14 cellular contexts compared by ENCODE assay signal in genomic region chr3:119861681-119862080, GRCh38.
DNase-seq lines count a peak whose midpoint lies in the region; ATAC-seq and TF ChIP-seq lines count a peak whose summit lies in the region.
"Had no signal": no experiment of that assay in that cellular context is flagged by ENCODE, and none has a peak within 500 bp of the region (broad histone marks: within the 10 kb centered on the region; RNA-seq: fewer than 3 reads in every experiment).

No MANE protein-coding gene starts in this region.

- H3K56ac ChIP-seq in IMR-90 (ENCODE audit: extremely low read depth, insufficient read depth, low read length), result no peak overlapping the region

- no peaks in the 10 kb centered on the region for H3K9me1 ChIP-seq in IMR-90 (ENCODE audit: insufficient read depth, low read length)

- H3K18ac ChIP-seq in IMR-90 (ENCODE audit: low read depth, low read length), result no peak overlapping the region

- H3K36me3 ChIP-seq in IMR-90 (ENCODE audit: control insufficient read depth, insufficient read depth, low read length), result peaks cover 9% of the 10 kb centered on the region
- H3K36me3 ChIP-seq in smooth muscle cell (ENCODE audit: low read depth), result peaks cover 31% of the 10 kb centered on the region

- H3K4me3 ChIP-seq in IMR-90 (ENCODE audit: insufficient read depth, low read depth, low read length) (no peak overlapping the region), smooth muscle cell (no peak overlapping the region)
- H3K4me3 ChIP-seq: GM23338 had no signal

- H3K4ac ChIP-seq in IMR-90 (ENCODE audit: low read depth, low read length), result no peak overlapping the region

- peaks cover 55% of the 10 kb centered on the region for H3K36me3 Mint-ChIP-seq in progenitor cell of endocrine pancreas (ENCODE audit: insufficient read depth)
- peaks cover 63% of the 10 kb centered on the region for H3K36me3 Mint-ChIP-seq in activated naive CD8-positive, alpha-beta T cell treated with anti-CD3 and anti-CD28 coated beads for 36 hours

- peaks cover 5% of the 10 kb centered on the region for H3K79me2 ChIP-seq in smooth muscle cell (ENCODE audit: low read depth)

- H4K20me1 ChIP-seq in IMR-90 (ENCODE audit: insufficient read depth, low read length), result no peaks in the 10 kb centered on the region
- peaks cover 3% of the 10 kb centered on the region for H4K20me1 ChIP-seq in smooth muscle cell (ENCODE audit: low read depth)

- no peak overlapping the region for H2BK15ac ChIP-seq in IMR-90 (ENCODE audit: low read depth, low read length)

- TF ChIP-seq CTCF in IMR-90 (conservative IDR thresholded peaks at IDR 0.05; ENCODE audit: low read depth, low read length), result no peak
- no peak for TF ChIP-seq CTCF in progenitor cell of endocrine pancreas (IDR thresholded peaks at IDR 0.05; ENCODE audit: unreplicated experiment)
- no peak for TF ChIP-seq CTCF in smooth muscle cell (IDR thresholded peaks at IDR 0.05; ENCODE audit: borderline replicate concordance, insufficient read depth, poor library complexity, severe bottlenecking)

- DNase-seq in IMR-90 (peak; percentile 10), amniotic epithelial cell (ENCODE audit: low read depth) (peak; percentile 82), progenitor cell of endocrine pancreas (ENCODE audit: low spot score, unreplicated experiment) (no peak), DMS153 (lab: John Stamatoyannopoulos, UW) (no peak), smooth muscle cell (lab: John Stamatoyannopoulos, UW; ENCODE audit: unreplicated experiment) (no peak)
- DNase-seq in activated naive CD8-positive, alpha-beta T cell treated with anti-CD3 and anti-CD28 coated beads for 36 hours, result no peak
- DNase-seq: C1 segment of cervical spinal cord; Calu3; CD4-positive, alpha-beta memory T cell; COR-L47; DND-41; H9 had no signal

- no peak overlapping the region for H3K4me3 Mint-ChIP-seq in progenitor cell of endocrine pancreas (ENCODE audit: low read depth)
- H3K4me3 Mint-ChIP-seq in activated naive CD8-positive, alpha-beta T cell treated with anti-CD3 and anti-CD28 coated beads for 36 hours, result no peak overlapping the region
- H3K4me3 Mint-ChIP-seq: CD4-positive, alpha-beta memory T cell; GM23338; H9 had no signal

- H2BK20ac ChIP-seq in IMR-90 (ENCODE audit: low read depth, low read length), result no peak overlapping the region

- peaks cover 16% of the 10 kb centered on the region for H3K9me3 Mint-ChIP-seq in progenitor cell of endocrine pancreas (ENCODE audit: low read depth)
- H3K9me3 Mint-ChIP-seq in activated naive CD8-positive, alpha-beta T cell treated with anti-CD3 and anti-CD28 coated beads for 36 hours, result peaks cover 10% of the 10 kb centered on the region
- H3K9me3 Mint-ChIP-seq: GM23338 had no signal

- peaks cover 7% of the 10 kb centered on the region for H3K4me1 Mint-ChIP-seq in progenitor cell of endocrine pancreas (ENCODE audit: low read depth)
- H3K4me1 Mint-ChIP-seq in activated naive CD8-positive, alpha-beta T cell treated with anti-CD3 and anti-CD28 coated beads for 36 hours, result peaks cover 10% of the 10 kb centered on the region
- H3K4me1 Mint-ChIP-seq: GM23338, H9 had no signal

- H2BK120ac ChIP-seq in IMR-90 (ENCODE audit: low read depth, low read length), result no peak overlapping the region

- POLR2A ChIA-PET in IMR-90 (lab: Charles Lee; ENCODE audit: unreplicated experiment), result no interaction called here

- peaks cover 6% of the 10 kb centered on the region for H3K9me3 ChIP-seq in IMR-90 (ENCODE audit: control insufficient read depth, insufficient read depth, low read length)
- H3K9me3 ChIP-seq in smooth muscle cell (replicated peaks; ENCODE audit: low read depth), result peaks cover 5% of the 10 kb centered on the region

- H3K9ac ChIP-seq in IMR-90 (ENCODE audit: low read depth, low read length), result no peak overlapping the region
- no peak overlapping the region for H3K9ac ChIP-seq in smooth muscle cell (ENCODE audit: low read depth)

- dilution Hi-C loops in IMR-90 (cut with HindIII; ENCODE audit: low sequenced_read_pairs, unreplicated experiment), result no loop called here

- H2BK5ac ChIP-seq in IMR-90 (ENCODE audit: low read depth, low read length, poor library complexity, severe bottlenecking), result no peak overlapping the region

- no peak overlapping the region for H3K27ac ChIP-seq in IMR-90 (ENCODE audit: insufficient read depth, low read length)
- H3K27ac ChIP-seq in smooth muscle cell (ENCODE audit: low read depth), result no peak overlapping the region

- no peak overlapping the region for H2AK9ac ChIP-seq in IMR-90 (replicated peaks; ENCODE audit: low read depth, low read length, poor library complexity)

- TF ChIP-seq POLR2A in IMR-90 (IDR thresholded peaks at IDR 0.05; ENCODE audit: low read depth, low read length), result no peak

- no peak overlapping the region for H3K23ac ChIP-seq in IMR-90 (ENCODE audit: low read depth, low read length)

- H3K4me2 ChIP-seq in IMR-90 (ENCODE audit: low read depth, low read length) (no peak overlapping the region), smooth muscle cell (no peak overlapping the region)
- H3K4me2 ChIP-seq: GM23338 had no signal

- 88% methylated on average over 2 of the region's 2 CpGs; no CpG with 5 or more reads in 1 of the 2 experiments for WGBS in IMR-90 (ENCODE audit: extremely low coverage in 2 of 2, insufficient read length in 1 of 2), 2 experiments
- 97% methylated on average over 2 of the region's 2 CpGs for WGBS in smooth muscle cell (ENCODE audit: low lambda C conversion rate)

- no peaks in the 10 kb centered on the region for H3K27me3 ChIP-seq in IMR-90 (ENCODE audit: control insufficient read depth, insufficient read depth, low read length)
- H3K27me3 ChIP-seq in smooth muscle cell (ENCODE audit: low read depth), result no peaks in the 10 kb centered on the region

- in situ Hi-C loops in IMR-90 (cut with MboI; ENCODE audit: low sequenced_read_pairs), result no loop called here

- H3K4me1 ChIP-seq in IMR-90 (ENCODE audit: control insufficient read depth, insufficient read depth, low read length), result peaks cover 2% of the 10 kb centered on the region; the same call in 1 of the 2 replicates
- no peaks in the 10 kb centered on the region for H3K4me1 ChIP-seq in smooth muscle cell (ENCODE audit: low read depth)

- H4K5ac ChIP-seq in IMR-90 (ENCODE audit: low read depth, low read length), result no peak overlapping the region

- peaks cover 3 to 14% of the 10 kb centered on the region in 2 experiments; a peak in 3 of 4 replicates for H3K79me1 ChIP-seq in IMR-90 (ENCODE audit: low read depth in 1 of 2, low read length in 2 of 2)

- CTCF ChIA-PET in IMR-90 (lab: Yijun Ruan, JAX), result no interaction called here

- no peaks in the 10 kb centered on the region for H3F3A ChIP-seq in smooth muscle cell (ENCODE audit: low read depth)

- H3K27ac Mint-ChIP-seq in progenitor cell of endocrine pancreas, result peak overlapping the region; percentile 56
- H3K27ac Mint-ChIP-seq in activated naive CD8-positive, alpha-beta T cell treated with anti-CD3 and anti-CD28 coated beads for 36 hours, result no peak overlapping the region
- H3K27ac Mint-ChIP-seq: GM23338, H9 had no signal

- no peak overlapping the region for H4K91ac ChIP-seq in IMR-90 (ENCODE audit: insufficient read depth, low read depth, low read length)

- H2AK5ac ChIP-seq in IMR-90 (ENCODE audit: low read depth, low read length), result no peak overlapping the region

- H3K14ac ChIP-seq in IMR-90 (replicated peaks; ENCODE audit: low read depth, low read length), result no peak overlapping the region

- intact Hi-C loops in IMR-90 (cut with micrococcal nuclease), result no loop called here

- ATAC-seq in IMR-90 (ENCODE audit: low read depth), result no peak
- ATAC-seq: GM23338, HCT116 had no signal

- no peak for TF ChIP-seq RAD21 in IMR-90 (IDR thresholded peaks at IDR 0.05; ENCODE audit: low read length)

- no TSS peak for BruUV-seq in IMR-90 (replicated peaks; lab: Mats Ljungman, UMichigan)

- no peaks in the 10 kb centered on the region for H3K27me3 Mint-ChIP-seq in progenitor cell of endocrine pancreas
- H3K27me3 Mint-ChIP-seq in activated naive CD8-positive, alpha-beta T cell treated with anti-CD3 and anti-CD28 coated beads for 36 hours, result no peaks in the 10 kb centered on the region
- H3K27me3 Mint-ChIP-seq: CD4-positive, alpha-beta memory T cell had no signal

- no peak overlapping the region for H2AFZ ChIP-seq in IMR-90 (replicated peaks; ENCODE audit: low read length, poor library complexity)
- H2AFZ ChIP-seq in smooth muscle cell (ENCODE audit: low read depth), result no peak overlapping the region
- H2AFZ ChIP-seq: GM23338 had no signal

- H4K8ac ChIP-seq in IMR-90 (ENCODE audit: low read depth in 2 of 2, low read length in 2 of 2), result no peak overlapping the region

TF ChIP-seq in IMR-90, 13 proteins besides CTCF, POLR2A, EP300 and RAD21 (continues in another document):
- TF ChIP-seq BHLHE40 (IDR thresholded peaks at IDR 0.05; ENCODE audit: low read depth, low read length) (no peak), CEBPB (IDR thresholded peaks at IDR 0.05; ENCODE audit: low read depth, low read length) (no peak), CHD1 (IDR thresholded peaks at IDR 0.05; ENCODE audit: low read depth, low read length) (no peak), RCOR1 (IDR thresholded peaks at IDR 0.05; ENCODE audit: insufficient replicate concordance, low read length) (no peak), MAZ (IDR thresholded peaks at IDR 0.05; ENCODE audit: borderline replicate concordance, low read depth, low read length) (no peak), SMC3 (IDR thresholded peaks at IDR 0.05; ENCODE audit: low read depth, low read length) (no peak), MXI1 (IDR thresholded peaks at IDR 0.05; ENCODE audit: borderline replicate concordance, low read depth, low read length) (no peak), MAFK (IDR thresholded peaks at IDR 0.05; ENCODE audit: low read depth, low read length) (no peak), USF2 (IDR thresholded peaks at IDR 0.05; ENCODE audit: low read depth, low read length) (no peak), FOS (IDR thresholded peaks at IDR 0.05; ENCODE audit: low read depth, low read length) (no peak)
- TF ChIP-seq, protein P1, sequence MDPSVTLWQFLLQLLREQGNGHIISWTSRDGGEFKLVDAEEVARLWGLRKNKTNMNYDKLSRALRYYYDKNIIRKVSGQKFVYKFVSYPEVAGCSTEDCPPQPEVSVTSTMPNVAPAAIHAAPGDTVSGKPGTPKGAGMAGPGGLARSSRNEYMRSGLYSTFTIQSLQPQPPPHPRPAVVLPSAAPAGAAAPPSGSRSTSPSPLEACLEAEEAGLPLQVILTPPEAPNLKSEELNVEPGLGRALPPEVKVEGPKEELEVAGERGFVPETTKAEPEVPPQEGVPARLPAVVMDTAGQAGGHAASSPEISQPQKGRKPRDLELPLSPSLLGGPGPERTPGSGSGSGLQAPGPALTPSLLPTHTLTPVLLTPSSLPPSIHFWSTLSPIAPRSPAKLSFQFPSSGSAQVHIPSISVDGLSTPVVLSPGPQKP (IDR thresholded peaks at IDR 0.05; ENCODE audit: borderline replicate concordance, low read depth, low read length), result no peak

Comparison
In these comparisons a context has a peak if more than half of its experiments do, and no peak if none do; other contexts are left out.
1. DNase-seq: peak in IMR-90 (single experiment) and amniotic epithelial cell (single experiment); none in progenitor cell of endocrine pancreas (single experiment), DMS153 (single experiment), smooth muscle cell (single experiment) and activated naive CD8-positive, alpha-beta T cell treated with anti-CD3 and anti-CD28 coated beads for 36 hours (single experiment).